34 cellular contexts compared by ENCODE assay signal in the genomic region with DNA sequence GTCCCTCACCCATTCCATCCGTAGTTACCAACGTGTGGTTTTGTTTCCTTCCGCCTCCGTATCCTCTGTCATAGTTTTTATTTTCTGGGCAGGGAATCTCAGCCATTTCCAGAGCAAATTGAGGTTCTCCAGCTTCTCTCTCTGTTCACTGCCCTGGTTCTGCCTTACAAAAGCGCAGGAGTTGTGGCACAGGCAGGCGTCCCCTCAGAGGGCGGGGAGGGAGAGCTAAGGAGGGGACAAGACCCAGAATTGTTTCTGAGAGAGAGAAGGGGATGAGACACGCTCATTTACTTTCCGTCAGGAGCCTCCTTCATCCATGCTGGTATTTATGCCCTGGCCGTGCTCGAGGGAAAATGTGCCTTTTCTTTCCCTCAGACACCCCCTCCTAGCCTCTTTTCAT.
"Had no signal": no experiment of that assay in that cellular context is flagged by ENCODE, and none has a peak within 500 bp of the region (broad histone marks: within the 10 kb centered on the region; RNA-seq: fewer than 3 reads in every experiment).

No MANE protein-coding gene starts in this region.

- H3K4me1 Mint-ChIP-seq: activated CD4-positive, alpha-beta T cell treated with anti-CD3 and anti-CD28 coated beads, Interleukin-2, amount 10 ng/mL, durations not matched to agents 7 days and 5 days; activated T-helper 17 cell treated with anti-CD3 and anti-CD28 coated beads, Interleukin-2, amount 50 U/mL, for 72 hours; central memory CD8-positive, alpha-beta T cell had no signal

- H3K4me1 ChIP-seq: ascending aorta, SJCRH30 had no signal

- ATAC-seq: activated CD4-positive, alpha-beta T cell treated with anti-CD3 and anti-CD28 coated beads for 36 hours; activated CD4-positive, CD25-positive, alpha-beta regulatory T cell treated with anti-CD3 and anti-CD28 coated beads, Interleukin-2, amount 50 U/mL, for 24 hours; activated CD8-positive, alpha-beta T cell treated with anti-CD3 and anti-CD28 coated beads, Interleukin-2, amount 10 ng/mL, durations not matched to agents 7 days and 5 days; activated T-cell treated with anti-CD3 and anti-CD28 coated beads, Interleukin-2, amount 50 U/mL, for 72 hours; activated T-helper 17 cell treated with anti-CD3 and anti-CD28 coated beads, Interleukin-2, amount 50 U/mL, for 72 hours; Panc1; WTC11 had no signal

- H3K4me3 Mint-ChIP-seq: activated CD4-positive, alpha-beta T cell treated with anti-CD3 and anti-CD28 coated beads for 36 hours; activated CD4-positive, alpha-beta T cell treated with anti-CD3 and anti-CD28 coated beads, Interleukin-2, amount 10 ng/mL, durations not matched to agents 7 days and 5 days; activated CD8-positive, alpha-beta T cell treated with anti-CD3 and anti-CD28 coated beads, Interleukin-2, amount 10 ng/mL, durations not matched to agents 7 days and 5 days; activated naive CD4-positive, alpha-beta T cell treated with anti-CD3 and anti-CD28 coated beads, Interleukin-2, amount 50 U/mL, for 24 hours; activated naive CD8-positive, alpha-beta T cell treated with anti-CD3 and anti-CD28 coated beads, Interleukin-2, amount 10 ng/mL, durations not matched to agents 7 days and 5 days; activated T-cell treated with anti-CD3 and anti-CD28 coated beads, Interleukin-2, amount 50 U/mL, for 72 hours; activated T-helper 17 cell treated with anti-CD3 and anti-CD28 coated beads, Interleukin-2, amount 50 U/mL, for 72 hours; central memory CD8-positive, alpha-beta T cell; T-helper 1 cell treated with Interleukin-12 subunit alpha and Interleukin-12 subunit beta and Interleukin-4 antibody, amounts not matched to agents 30 μg/mL and 1 μg/mL, for 36 hours; T-helper 2 cell treated with Interferon-gamma antibody and Interleukin-4, amounts not matched to agents 5 μg/mL and 100 μg/mL, for 36 hours; WTC11 had no signal

- H3K27ac Mint-ChIP-seq: activated CD4-positive, alpha-beta T cell treated with anti-CD3 and anti-CD28 coated beads for 36 hours; activated CD4-positive, alpha-beta T cell treated with anti-CD3 and anti-CD28 coated beads, Interleukin-2, amount 10 ng/mL, durations not matched to agents 7 days and 5 days; activated CD8-positive, alpha-beta T cell treated with anti-CD3 and anti-CD28 coated beads, Interleukin-2, amount 10 ng/mL, durations not matched to agents 7 days and 5 days; activated naive CD4-positive, alpha-beta T cell treated with anti-CD3 and anti-CD28 coated beads, Interleukin-2, amount 50 U/mL, for 24 hours; activated naive CD8-positive, alpha-beta T cell treated with anti-CD3 and anti-CD28 coated beads, Interleukin-2, amount 10 ng/mL, durations not matched to agents 7 days and 5 days; activated T-cell treated with anti-CD3 and anti-CD28 coated beads, Interleukin-2, amount 50 U/mL, for 72 hours; activated T-helper 17 cell treated with anti-CD3 and anti-CD28 coated beads, Interleukin-2, amount 50 U/mL, for 72 hours; T-helper 1 cell treated with Interleukin-12 subunit alpha and Interleukin-12 subunit beta and Interleukin-4 antibody, amounts not matched to agents 30 μg/mL and 1 μg/mL, for 36 hours; T-helper 2 cell treated with Interferon-gamma antibody and Interleukin-4, amounts not matched to agents 5 μg/mL and 100 μg/mL, for 36 hours; WTC11 had no signal

- H3K27me3 ChIP-seq: ascending aorta, cardiac muscle cell had no signal

- DNase-seq: activated CD4-positive, alpha-beta T cell treated with anti-CD3 and anti-CD28 coated beads for 36 hours; activated CD4-positive, alpha-beta T cell treated with anti-CD3 and anti-CD28 coated beads, Interleukin-2, amount 10 ng/mL, durations not matched to agents 7 days and 5 days; activated CD4-positive, alpha-beta T cell treated with anti-CD3 and anti-CD28 coated beads, Interleukin-2, amount 50 U/mL, for 48 hours; activated CD8-positive, alpha-beta memory T cell treated with anti-CD3 and anti-CD28 coated beads, Interleukin-2, amount 50 U/mL, for 4 hours; activated CD8-positive, alpha-beta T cell treated with anti-CD3 and anti-CD28 coated beads, Interleukin-2, amount 10 ng/mL, durations not matched to agents 7 days and 5 days; activated effector memory CD4-positive, alpha-beta T cell treated with anti-CD3 and anti-CD28 coated beads, Interleukin-2, amount 50 U/mL, for 16 hours; activated naive CD4-positive, alpha-beta T cell treated with Interleukin-2 at 50 U/mL for 16 hours; activated naive CD8-positive, alpha-beta T cell treated with anti-CD3 and anti-CD28 coated beads, Interleukin-2, amount 10 ng/mL, durations not matched to agents 7 days and 5 days; activated T-cell treated with anti-CD3 and anti-CD28 coated beads, Interleukin-2, amount 50 U/mL, for 72 hours; amygdala; Karpas-422; NCI-H1105; NCI-H1417 treated with DMSO at 0.1 percent for 48 hours; NCI-H187 treated with DMSO at 0.1 percent for 48 hours; NCI-H2081; NCI-H2227 treated with DMSO at 0.1 percent for 48 hours; NCI-H446; NCI-H510A treated with DMSO at 0.1 percent for 48 hours; NCI-H526 treated with DMSO at 0.1 percent for 48 hours; NCI-H774; SHP77; SJCRH30 had no signal

- H3K4me3 ChIP-seq: ascending aorta, cardiac muscle cell, SJCRH30, SK-N-MC had no signal

- FAIRE-seq: TTC549 had no signal

- H3K27me3 Mint-ChIP-seq: activated CD4-positive, alpha-beta T cell treated with anti-CD3 and anti-CD28 coated beads for 36 hours; activated CD4-positive, alpha-beta T cell treated with anti-CD3 and anti-CD28 coated beads, Interleukin-2, amount 10 ng/mL, durations not matched to agents 7 days and 5 days; activated naive CD4-positive, alpha-beta T cell treated with anti-CD3 and anti-CD28 coated beads, Interleukin-2, amount 50 U/mL, for 24 hours; activated T-helper 17 cell treated with anti-CD3 and anti-CD28 coated beads, Interleukin-2, amount 50 U/mL, for 72 hours; central memory CD8-positive, alpha-beta T cell had no signal

- H3K36me3 Mint-ChIP-seq: activated naive CD4-positive, alpha-beta T cell treated with anti-CD3 and anti-CD28 coated beads, Interleukin-2, amount 50 U/mL, for 24 hours; activated naive CD8-positive, alpha-beta T cell treated with anti-CD3 and anti-CD28 coated beads, Interleukin-2, amount 10 ng/mL, durations not matched to agents 7 days and 5 days; WTC11 had no signal

- H3K9me3 ChIP-seq: ascending aorta, SJCRH30 had no signal

- H3K9me3 Mint-ChIP-seq: activated CD4-positive, alpha-beta T cell treated with anti-CD3 and anti-CD28 coated beads, Interleukin-2, amount 10 ng/mL, durations not matched to agents 7 days and 5 days; activated naive CD4-positive, alpha-beta T cell treated with anti-CD3 and anti-CD28 coated beads, Interleukin-2, amount 50 U/mL, for 24 hours; activated naive CD8-positive, alpha-beta T cell treated with anti-CD3 and anti-CD28 coated beads, Interleukin-2, amount 10 ng/mL, durations not matched to agents 7 days and 5 days; activated T-helper 17 cell treated with anti-CD3 and anti-CD28 coated beads, Interleukin-2, amount 50 U/mL, for 72 hours; central memory CD8-positive, alpha-beta T cell; T-helper 2 cell treated with Interferon-gamma antibody and Interleukin-4, amounts not matched to agents 5 μg/mL and 100 μg/mL, for 36 hours had no signal

- H3K27ac ChIP-seq: ascending aorta, cardiac muscle cell, SJCRH30, SK-N-MC had no signal

- H3K36me3 ChIP-seq: ascending aorta, cardiac muscle cell, SJCRH30 had no signal
